18 cellular contexts compared by ENCODE assay signal in the genomic region with DNA sequence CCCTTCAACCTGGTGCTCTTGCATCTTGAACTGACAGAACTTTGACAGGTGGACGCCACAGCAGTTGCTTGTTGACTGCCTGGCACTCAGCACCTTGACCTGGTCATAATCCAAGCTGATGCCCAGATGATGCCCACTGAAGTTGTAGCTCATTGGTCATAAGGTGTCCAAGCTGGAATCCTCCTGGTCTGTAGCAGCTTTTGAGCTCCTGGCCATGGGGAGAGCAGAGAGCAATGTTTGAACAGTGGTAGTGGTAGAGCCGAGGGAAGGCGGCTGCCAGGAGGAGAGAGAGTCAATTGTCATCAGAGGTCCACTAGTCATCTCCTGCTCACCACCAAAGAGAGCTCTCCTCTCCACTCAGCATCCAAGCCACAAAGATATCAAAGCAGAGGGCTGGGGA. TPM values are rescaled to one million over a fixed set of nuclear protein-coding genes. Genes with fewer than 3 reads are reported as not detected.
A peak's percentile ranks its signal among the peaks of the same experiment; 100 is the strongest.
DNase-seq lines count a peak whose midpoint lies in the region; ATAC-seq lines count a peak whose summit lies in the region.
"Had no signal": no experiment of that assay in that cellular context is flagged by ENCODE, and none has a peak within 500 bp of the region (broad histone marks: within the 10 kb centered on the region; RNA-seq: fewer than 3 reads in every experiment).

No MANE protein-coding gene starts in this region.

- no peak for DNase-seq in activated naive CD4-positive, alpha-beta T cell treated with Interleukin-2 at 50 U/mL for 16 hours
- peak; percentile 22 for DNase-seq in islet precursor cell
- DNase-seq in stimulated activated naive B cell treated with anti-CD40 and anti-IgM and Interleukin-4, amounts not matched to agents 10 μg/mL and 1 μg/mL and 100 μg/mL, for 72 hours: no peak
- DNase-seq in C1 segment of cervical spinal cord (lab: John Stamatoyannopoulos, UW): no peak
- DNase-seq: ACHN, DMS79 treated with DMSO at 0.1 percent for 48 hours, GOT3, NCI-H1092 treated with DMSO at 0.1 percent for 48 hours, NCI-H146, NCI-H2029 treated with DMSO at 0.1 percent for 48 hours, NCI-H2171, NCI-H446 treated with DMSO at 0.1 percent for 48 hours, NCI-H69 had no signal

- peaks cover 30% of the 10 kb centered on the region for H3K4me1 Mint-ChIP-seq in activated naive CD4-positive, alpha-beta T cell treated with anti-CD3 and anti-CD28 coated beads, Interleukin-2, amount 50 U/mL, for 24 hours
- peaks cover 48% of the 10 kb centered on the region for H3K4me1 Mint-ChIP-seq in activated T-helper 17 cell treated with anti-CD3 and anti-CD28 coated beads, Interleukin-2, amount 50 U/mL, for 72 hours
- peaks cover 57 to 93% of the 10 kb centered on the region in 2 donors for H3K4me1 Mint-ChIP-seq in stimulated activated naive B cell treated with anti-CD40 and anti-IgM and Interleukin-4, amounts not matched to agents 10 μg/mL and 1 μg/mL and 100 μg/mL, for 72 hours

- H3K36me3 Mint-ChIP-seq in activated naive CD4-positive, alpha-beta T cell treated with anti-CD3 and anti-CD28 coated beads, Interleukin-2, amount 50 U/mL, for 24 hours: peaks cover 2% of the 10 kb centered on the region
- peaks cover 15% of the 10 kb centered on the region for H3K36me3 Mint-ChIP-seq in activated T-helper 17 cell treated with anti-CD3 and anti-CD28 coated beads, Interleukin-2, amount 50 U/mL, for 72 hours (ENCODE audit: low read depth)
- H3K36me3 Mint-ChIP-seq in stimulated activated naive B cell treated with anti-CD40 and anti-IgM and Interleukin-4, amounts not matched to agents 10 μg/mL and 1 μg/mL and 100 μg/mL, for 72 hours: peaks cover 0 to 5% of the 10 kb centered on the region in 2 donors

- H3K27me3 Mint-ChIP-seq in activated naive CD4-positive, alpha-beta T cell treated with anti-CD3 and anti-CD28 coated beads, Interleukin-2, amount 50 U/mL, for 24 hours: peaks cover 3% of the 10 kb centered on the region
- H3K27me3 Mint-ChIP-seq in activated T-helper 17 cell treated with anti-CD3 and anti-CD28 coated beads, Interleukin-2, amount 50 U/mL, for 72 hours: no peaks in the 10 kb centered on the region
- H3K27me3 Mint-ChIP-seq in stimulated activated naive B cell treated with anti-CD40 and anti-IgM and Interleukin-4, amounts not matched to agents 10 μg/mL and 1 μg/mL and 100 μg/mL, for 72 hours: no peaks in the 10 kb centered on the region

- H3K9me3 Mint-ChIP-seq in activated naive CD4-positive, alpha-beta T cell treated with anti-CD3 and anti-CD28 coated beads, Interleukin-2, amount 50 U/mL, for 24 hours: no peaks in the 10 kb centered on the region
- no peaks in the 10 kb centered on the region for H3K9me3 Mint-ChIP-seq in activated T-helper 17 cell treated with anti-CD3 and anti-CD28 coated beads, Interleukin-2, amount 50 U/mL, for 72 hours
- peaks cover 0 to under 1% of the 10 kb centered on the region in 2 donors for H3K9me3 Mint-ChIP-seq in stimulated activated naive B cell treated with anti-CD40 and anti-IgM and Interleukin-4, amounts not matched to agents 10 μg/mL and 1 μg/mL and 100 μg/mL, for 72 hours

- H3K27ac Mint-ChIP-seq in activated naive CD4-positive, alpha-beta T cell treated with anti-CD3 and anti-CD28 coated beads, Interleukin-2, amount 50 U/mL, for 24 hours: peak overlapping the region; percentile 68
- peak overlapping the region; percentile 65 for H3K27ac Mint-ChIP-seq in activated T-helper 17 cell treated with anti-CD3 and anti-CD28 coated beads, Interleukin-2, amount 50 U/mL, for 72 hours
- H3K27ac Mint-ChIP-seq in stimulated activated naive B cell treated with anti-CD40 and anti-IgM and Interleukin-4, amounts not matched to agents 10 μg/mL and 1 μg/mL and 100 μg/mL, for 72 hours: peak overlapping the region; percentile 99

- no peak overlapping the region for H3K4me3 Mint-ChIP-seq in activated naive CD4-positive, alpha-beta T cell treated with anti-CD3 and anti-CD28 coated beads, Interleukin-2, amount 50 U/mL, for 24 hours
- peak overlapping the region; percentile 17 for H3K4me3 Mint-ChIP-seq in activated T-helper 17 cell treated with anti-CD3 and anti-CD28 coated beads, Interleukin-2, amount 50 U/mL, for 72 hours
- H3K4me3 Mint-ChIP-seq in stimulated activated naive B cell treated with anti-CD40 and anti-IgM and Interleukin-4, amounts not matched to agents 10 μg/mL and 1 μg/mL and 100 μg/mL, for 72 hours: no peak overlapping the region

- no peak for ATAC-seq in activated T-helper 17 cell treated with anti-CD3 and anti-CD28 coated beads, Interleukin-2, amount 50 U/mL, for 72 hours (replicated peaks)
- ATAC-seq in stimulated activated naive B cell treated with anti-CD40 and anti-IgM and Interleukin-4, amounts not matched to agents 10 μg/mL and 1 μg/mL and 100 μg/mL, for 72 hours (replicated peaks): no peak
- ATAC-seq in GM21576 (IDR thresholded peaks at IDR 0.05; ENCODE audit: unreplicated experiment): no peak
- ATAC-seq: HCT116 had no signal

RNA-seq across cellular contexts. Expression of a gene that starts 23.3 kb away (rescaled TPM):
- total RNA-seq in activated T-helper 17 cell treated with anti-CD3 and anti-CD28 coated beads, Interleukin-2, amount 50 U/mL, for 72 hours: 100 to 1,000 TPM in 1 of 2 donors, 10 to 100 TPM in 1; 14.6 to 159 TPM
- total RNA-seq: Peyer's patch had no signal

RNA-seq across cellular contexts. Expression of a gene that starts 36.4 kb away (rescaled TPM):
- 1 to 10 TPM in 1 of 2 donors, under 1 TPM in 1; 0.32 to 9.0 TPM for total RNA-seq in activated T-helper 17 cell treated with anti-CD3 and anti-CD28 coated beads, Interleukin-2, amount 50 U/mL, for 72 hours
- total RNA-seq: Peyer's patch had no signal
